In genomic region chr14:91149462-91149861, GRCh38 we compare ENCODE assay signal across 9 cellular contexts.
DNase-seq lines count a peak whose midpoint lies in the region; ATAC-seq and TF ChIP-seq lines count a peak whose summit lies in the region.
"Had no signal": no experiment of that assay in that cellular context is flagged by ENCODE, and none has a peak within 500 bp of the region (broad histone marks: within the 10 kb centered on the region; RNA-seq: fewer than 3 reads in every experiment).

No MANE protein-coding gene starts in this region.

- no peak overlapping the region for H3K4me3 Mint-ChIP-seq in nephron
- H3K4me3 Mint-ChIP-seq: activated naive CD8-positive, alpha-beta T cell had no signal

- peak overlapping the region in 2 of 3 experiments; percentile 90 to 96 for H3K27ac Mint-ChIP-seq in nephron
- H3K27ac Mint-ChIP-seq: activated naive CD8-positive, alpha-beta T cell had no signal

- TF ChIP-seq CTCF in nephron (IDR thresholded peaks at IDR 0.05; ENCODE audit: unreplicated experiment in 3 of 3): no peak

- peak; percentile 90 for DNase-seq in AG20443 (ENCODE audit: low spot score)
- peak; percentile 12 for DNase-seq in NCI-H69 (lab: John Stamatoyannopoulos, UW)
- peak; percentile 97 for DNase-seq in epithelial cell of prostate (ENCODE audit: low read depth, low spot score)
- DNase-seq in NCI-H1694 (lab: John Stamatoyannopoulos, UW): no peak

- peaks cover 3% of the 10 kb centered on the region for H3K27me3 Mint-ChIP-seq in nephron (ENCODE audit: low read depth)
- H3K27me3 Mint-ChIP-seq: activated naive CD8-positive, alpha-beta T cell had no signal

- H3K9me3 Mint-ChIP-seq in nephron: no peaks in the 10 kb centered on the region

- H3K4me1 Mint-ChIP-seq in nephron: peaks cover 26% of the 10 kb centered on the region

- H3K36me3 Mint-ChIP-seq in nephron (ENCODE audit: low read depth): peaks cover 29% of the 10 kb centered on the region
- H3K36me3 Mint-ChIP-seq: activated naive CD8-positive, alpha-beta T cell had no signal

- H3K27ac ChIP-seq in epithelial cell of prostate: peak overlapping the region; percentile 43

- ATAC-seq in GM21529 (IDR thresholded peaks at IDR 0.05; ENCODE audit: unreplicated experiment) (no peak), HG03565 (IDR thresholded peaks at IDR 0.05; ENCODE audit: unreplicated experiment) (no peak), HG03095 (IDR thresholded peaks at IDR 0.05; ENCODE audit: unreplicated experiment) (no peak)
